In genomic region chr4:143367863-143368262, GRCh38 we compare ENCODE assay signal across 35 cellular contexts.
"Had no signal": no experiment of that assay in that cellular context is flagged by ENCODE, and none has a peak within 500 bp of the region (broad histone marks: within the 10 kb centered on the region; RNA-seq: fewer than 3 reads in every experiment).

No MANE protein-coding gene starts in this region.

- H3K27ac ChIP-seq: adrenal gland, body of pancreas, brain microvascular endothelial cell, breast epithelium, VCaP had no signal

- DNase-seq: activated B cell treated with CpG ODN at 0.5 μM for 24 hours; activated CD4-positive, alpha-beta memory T cell treated with anti-CD3 and anti-CD28 coated beads for 36 hours; activated CD4-positive, alpha-beta T cell treated with anti-CD3 and anti-CD28 coated beads for 4 hours; activated CD4-positive, alpha-beta T cell treated with anti-CD3 and anti-CD28 coated beads, Interleukin-2, amount 10 ng/mL, durations not matched to agents 24 days and 14 days; activated CD4-positive, alpha-beta T cell treated with anti-CD3 and anti-CD28 coated beads, Interleukin-2, amount 50 U/mL, for 1 hour; activated CD4-positive, alpha-beta T cell treated with anti-CD3 and anti-CD28 coated beads, Interleukin-2, amount 50 U/mL, for 4 hours; activated CD4-positive, CD25-positive, alpha-beta regulatory T cell treated with anti-CD3 and anti-CD28 coated beads, Interleukin-2, amount 50 U/mL, for 72 hours; activated CD8-positive, alpha-beta memory T cell treated with anti-CD3 and anti-CD28 coated beads, Interleukin-2, amount 50 U/mL, for 4 hours; activated CD8-positive, alpha-beta T cell treated with anti-CD3 and anti-CD28 coated beads for 36 hours; activated effector memory CD4-positive, alpha-beta T cell treated with anti-CD3 and anti-CD28 coated beads, Interleukin-2, amount 50 U/mL, for 16 hours; activated gamma-delta T cell treated with Interleukin-2 at 50 U/mL for 16 hours; activated naive CD4-positive, alpha-beta T cell; activated naive CD4-positive, alpha-beta T cell treated with anti-CD3 and anti-CD28 coated beads for 36 hours; activated naive CD4-positive, alpha-beta T cell treated with anti-CD3 and anti-CD28 coated beads, Interleukin-2, amount 50 U/mL, for 16 hours; activated naive CD8-positive, alpha-beta T cell treated with anti-CD3 and anti-CD28 coated beads for 36 hours; activated T-cell treated with anti-CD3 and anti-CD28 coated beads for 4 hours; activated T-cell treated with anti-CD3 and anti-CD28 coated beads, Interleukin-2, amount 50 U/mL, for 1 hour; activated T-cell treated with anti-CD3 and anti-CD28 coated beads, Interleukin-2, amount 50 U/mL, for 4 hours; activated T-cell treated with anti-CD3 and anti-CD28 coated beads, Interleukin-2, amount 50 U/mL, for 72 hours; adrenal gland; amniotic stem cell; aorta; body of pancreas; brain microvascular endothelial cell; central memory CD4-positive, alpha-beta T cell; T-helper 1 cell; T-helper 2 cell; T-helper 9 cell had no signal

- H3K4me1 Mint-ChIP-seq: activated CD4-positive, alpha-beta T cell treated with anti-CD3 and anti-CD28 coated beads, Interleukin-2, amount 10 ng/mL, durations not matched to agents 24 days and 14 days; activated naive CD8-positive, alpha-beta T cell treated with anti-CD3 and anti-CD28 coated beads for 36 hours; activated T-helper 17 cell treated with anti-CD3 and anti-CD28 coated beads, Interleukin-2, amount 50 U/mL, for 72 hours had no signal

- H3K36me3 ChIP-seq: adrenal gland, brain microvascular endothelial cell, breast epithelium had no signal

- H3K27me3 Mint-ChIP-seq: activated B cell treated with CpG ODN at 0.5 μM for 24 hours had no signal

- H3K9me3 Mint-ChIP-seq: activated B cell treated with CpG ODN at 0.5 μM for 24 hours; activated CD4-positive, alpha-beta memory T cell treated with anti-CD3 and anti-CD28 coated beads for 36 hours; activated CD8-positive, alpha-beta T cell treated with anti-CD3 and anti-CD28 coated beads for 36 hours; activated naive CD4-positive, alpha-beta T cell treated with anti-CD3 and anti-CD28 coated beads for 36 hours; activated naive CD8-positive, alpha-beta T cell treated with anti-CD3 and anti-CD28 coated beads for 36 hours; activated T-helper 1 cell treated with anti-CD3 and anti-CD28 coated beads, Interleukin-12 subunit alpha, Interleukin-12 subunit beta, Interleukin-2, Interleukin-4 antibody, amounts not matched to agents 30 ng/mL and 10 ng/mL and 1 ng/mL, durations not matched to agents 14 hours and 24 hours and 36 hours; T-helper 2 cell treated with Interferon-gamma antibody and Interleukin-4, amounts not matched to agents 5 μg/mL and 100 μg/mL, for 36 hours had no signal

- H3K36me3 Mint-ChIP-seq: activated CD4-positive, alpha-beta memory T cell treated with anti-CD3 and anti-CD28 coated beads for 36 hours had no signal

- H3K27ac Mint-ChIP-seq: activated B cell treated with CpG ODN at 0.5 μM for 24 hours; activated CD4-positive, alpha-beta memory T cell treated with anti-CD3 and anti-CD28 coated beads for 36 hours; activated CD4-positive, alpha-beta T cell treated with anti-CD3 and anti-CD28 coated beads, Interleukin-2, amount 10 ng/mL, durations not matched to agents 24 days and 14 days; activated CD8-positive, alpha-beta T cell treated with anti-CD3 and anti-CD28 coated beads for 36 hours; activated naive CD4-positive, alpha-beta T cell treated with anti-CD3 and anti-CD28 coated beads for 36 hours; activated naive CD4-positive, alpha-beta T cell treated with anti-CD3 and anti-CD28 coated beads, Interleukin-2, amount 50 U/mL, for 72 hours; activated naive CD8-positive, alpha-beta T cell treated with anti-CD3 and anti-CD28 coated beads for 36 hours; activated T-cell treated with anti-CD3 and anti-CD28 coated beads, Interleukin-2, amount 50 U/mL, for 72 hours; activated T-helper 1 cell treated with anti-CD3 and anti-CD28 coated beads, Interleukin-12 subunit alpha, Interleukin-12 subunit beta, Interleukin-2, Interleukin-4 antibody, amounts not matched to agents 30 ng/mL and 10 ng/mL and 1 ng/mL, durations not matched to agents 14 hours and 24 hours and 36 hours; activated T-helper 17 cell treated with anti-CD3 and anti-CD28 coated beads, Interleukin-2, amount 50 U/mL, for 72 hours; T-helper 1 cell treated with Interleukin-12 subunit alpha and Interleukin-12 subunit beta and Interleukin-4 antibody, amounts not matched to agents 30 μg/mL and 1 μg/mL, for 36 hours; T-helper 2 cell treated with Interferon-gamma antibody and Interleukin-4, amounts not matched to agents 5 μg/mL and 100 μg/mL, for 36 hours had no signal

- H3K27me3 ChIP-seq: adrenal gland, body of pancreas, brain microvascular endothelial cell, breast epithelium had no signal

- H3K4me3 ChIP-seq: adrenal gland, body of pancreas, breast epithelium had no signal

- H3K4me3 Mint-ChIP-seq: activated B cell treated with CpG ODN at 0.5 μM for 24 hours; activated CD4-positive, alpha-beta memory T cell treated with anti-CD3 and anti-CD28 coated beads for 36 hours; activated CD4-positive, alpha-beta T cell treated with anti-CD3 and anti-CD28 coated beads, Interleukin-2, amount 10 ng/mL, durations not matched to agents 24 days and 14 days; activated CD8-positive, alpha-beta T cell treated with anti-CD3 and anti-CD28 coated beads for 36 hours; activated naive CD4-positive, alpha-beta T cell treated with anti-CD3 and anti-CD28 coated beads for 36 hours; activated naive CD8-positive, alpha-beta T cell treated with anti-CD3 and anti-CD28 coated beads for 36 hours; activated T-cell treated with anti-CD3 and anti-CD28 coated beads, Interleukin-2, amount 50 U/mL, for 4 hours; activated T-cell treated with anti-CD3 and anti-CD28 coated beads, Interleukin-2, amount 50 U/mL, for 72 hours; activated T-helper 1 cell treated with anti-CD3 and anti-CD28 coated beads, Interleukin-12 subunit alpha, Interleukin-12 subunit beta, Interleukin-2, Interleukin-4 antibody, amounts not matched to agents 30 ng/mL and 10 ng/mL and 1 ng/mL, durations not matched to agents 14 hours and 24 hours and 36 hours; activated T-helper 17 cell treated with anti-CD3 and anti-CD28 coated beads, Interleukin-2, amount 50 U/mL, for 72 hours; T-helper 1 cell treated with Interleukin-12 subunit alpha and Interleukin-12 subunit beta and Interleukin-4 antibody, amounts not matched to agents 30 μg/mL and 1 μg/mL, for 36 hours; T-helper 2 cell treated with Interferon-gamma antibody and Interleukin-4, amounts not matched to agents 5 μg/mL and 100 μg/mL, for 36 hours had no signal

- ATAC-seq: activated CD8-positive, alpha-beta T cell treated with anti-CD3 and anti-CD28 coated beads for 36 hours; activated naive CD4-positive, alpha-beta T cell treated with anti-CD3 and anti-CD28 coated beads, Interleukin-2, amount 50 U/mL, for 72 hours; activated T-cell treated with anti-CD3 and anti-CD28 coated beads, Interleukin-2, amount 50 U/mL, for 4 hours; activated T-cell treated with anti-CD3 and anti-CD28 coated beads, Interleukin-2, amount 50 U/mL, for 72 hours; activated T-helper 17 cell treated with anti-CD3 and anti-CD28 coated beads, Interleukin-2, amount 50 U/mL, for 72 hours; body of pancreas had no signal

- H3K4me1 ChIP-seq: breast epithelium had no signal

- H3K9me3 ChIP-seq: adrenal gland, body of pancreas, breast epithelium had no signal
